ENCODE assay signal across 9 cellular contexts in genomic region chr10:29658984-29659769, GRCh38. TPM values are rescaled to one million over a fixed set of nuclear protein-coding genes. Genes with fewer than 3 reads are reported as not detected.
DNase-seq lines count a peak whose midpoint lies in the region; ATAC-seq, FAIRE-seq and TF ChIP-seq lines count a peak whose summit lies in the region.
"Had no signal": no experiment of that assay in that cellular context is flagged by ENCODE, and none has a peak within 500 bp of the region (broad histone marks: within the 10 kb centered on the region; RNA-seq: fewer than 3 reads in every experiment).

No MANE protein-coding gene starts in this region.

- intact Hi-C loops in kidney (cut with DNase I) = no loop called here

- FAIRE-seq in kidney (lab: Jason Lieb, UNC) = peak; percentile 56

- H3K4me3 ChIP-seq in SK-N-MC (peak overlapping the region; percentile 12; the same call in 1 of the 2 replicates), kidney (ENCODE audit: low read length in 2 of 2) (no peak overlapping the region)
- H3K4me3 ChIP-seq: HAP-1 had no signal

- DNase-seq in AG08396 (ENCODE audit: low spot score) (peak; percentile 87), SK-N-MC (ENCODE audit: low read depth, low spot score) (no peak), amniotic stem cell (lab: John Stamatoyannopoulos, UW) (peak; percentile 97), kidney (peak; percentile 87), retina (no peak)
- peak; percentile 43 for DNase-seq in stimulated activated CD4-positive, alpha-beta T cell treated with anti-CD3 and anti-CD28 coated beads, Interleukin-4, amount 100 ng/mL, for 1 hour

- peaks cover 8% of the 10 kb centered on the region; the same call in 1 of the 2 replicates for H3K36me3 ChIP-seq in SK-N-MC (ENCODE audit: insufficient read depth, low read length)
- H3K36me3 ChIP-seq in kidney (ENCODE audit: control insufficient read depth in 1 of 2, insufficient read depth in 2 of 2, low read length in 2 of 2) = peaks cover 0 to 4% of the 10 kb centered on the region in 2 donors

- H3K4me1 ChIP-seq in kidney (ENCODE audit: control insufficient read depth in 1 of 2, insufficient read depth in 1 of 2, low read depth in 1 of 2, low read length in 2 of 2) = peaks cover 0 to 7% of the 10 kb centered on the region in 2 donors

- H3K9me3 ChIP-seq in SK-N-MC (ENCODE audit: low read depth, low read length) = no peaks in the 10 kb centered on the region
- H3K9me3 ChIP-seq in kidney (ENCODE audit: control insufficient read depth in 1 of 2, low read length in 2 of 2) = no peaks in the 10 kb centered on the region
- H3K9me3 ChIP-seq: HAP-1 had no signal

- H3K9ac ChIP-seq in SK-N-MC (ENCODE audit: insufficient read length) (no peak overlapping the region), kidney (ENCODE audit: low read length in 2 of 2) (no peak overlapping the region)

- peak; percentile 99 for ATAC-seq in GM19035 (IDR thresholded peaks at IDR 0.05; ENCODE audit: unreplicated experiment)
- peak; percentile 99 for ATAC-seq in HG03196 (IDR thresholded peaks at IDR 0.05; ENCODE audit: unreplicated experiment)

- peak overlapping the region; percentile 42 for H3K27ac ChIP-seq in SK-N-MC
- peak overlapping the region; percentile 26 to 39 for H3K27ac ChIP-seq in kidney (ENCODE audit: low read depth in 2 of 2, low read length in 2 of 2)

- peak; percentile 12 for TF ChIP-seq CTCF in kidney (IDR thresholded peaks at IDR 0.05; ENCODE audit: borderline replicate concordance, extremely low read depth, insufficient read depth)

RNA-seq across cellular contexts. Expression of gene SVIL, which starts 24.4 kb away (rescaled TPM):
- 94.4 TPM for total RNA-seq in kidney
- polyA plus RNA-seq in kidney (ENCODE audit: insufficient read depth, low read depth, low replicate concordance) = 7.4 TPM

Comparison
In these comparisons a context has a peak if more than half of its experiments do, and no peak if none do; other contexts are left out.
1. DNase-seq: peak in AG08396 (single experiment), amniotic stem cell (single experiment), kidney (single experiment) and stimulated activated CD4-positive, alpha-beta T cell treated with anti-CD3 and anti-CD28 coated beads, Interleukin-4, amount 100 ng/mL, for 1 hour (single experiment); none in SK-N-MC (single experiment) and retina (single experiment).